Comparison of ENCODE assay signal across 14 cellular contexts in the genomic region with DNA sequence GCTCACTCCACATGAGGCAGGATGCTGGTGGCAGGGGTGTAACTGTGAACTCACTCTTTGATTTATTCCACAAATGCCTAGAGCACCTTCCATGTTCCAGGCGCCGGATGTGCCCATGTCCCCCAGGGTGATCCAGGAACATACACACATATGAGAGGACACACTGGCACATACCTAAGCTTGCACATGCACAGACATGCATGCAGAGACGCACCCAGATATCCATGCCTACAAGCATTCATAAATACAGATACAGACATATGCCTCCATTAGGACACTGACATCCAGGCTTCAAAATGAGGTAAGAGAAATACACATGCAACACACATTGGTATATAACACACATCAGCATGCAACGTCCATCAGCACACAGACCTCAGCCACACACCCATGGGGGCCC. TPM values are rescaled to one million over a fixed set of nuclear protein-coding genes. Genes with fewer than 3 reads are reported as not detected.
DNase-seq lines count a peak whose midpoint lies in the region; ATAC-seq and TF ChIP-seq lines count a peak whose summit lies in the region.
"Had no signal": no experiment of that assay in that cellular context is flagged by ENCODE, and none has a peak within 500 bp of the region (broad histone marks: within the 10 kb centered on the region; RNA-seq: fewer than 3 reads in every experiment).

No MANE protein-coding gene starts in this region.

- no peak for TF ChIP-seq POLR2A in IMR-90 (IDR thresholded peaks at IDR 0.05; ENCODE audit: low read depth, low read length)

- POLR2A ChIA-PET in IMR-90 (lab: Charles Lee; ENCODE audit: unreplicated experiment) = no interaction called here

- peak overlapping the region; percentile 78 for H3K27ac Mint-ChIP-seq in activated T-helper 17 cell treated with anti-CD3 and anti-CD28 coated beads, Interleukin-2, amount 50 U/mL, for 72 hours
- H3K27ac Mint-ChIP-seq in immature natural killer cell = peak overlapping the region in 5 of 6 donors; percentile 4 to 86 (median 69)
- H3K27ac Mint-ChIP-seq in HFFc6 = no peak overlapping the region

- H3K56ac ChIP-seq in IMR-90 (ENCODE audit: extremely low read depth, insufficient read depth, low read length) = no peak overlapping the region

- peaks cover 69 to 87% (median 77%) of the 10 kb centered on the region in 10 experiments for H3K4me1 ChIP-seq in BLaER1 treated with 17β-estradiol and CSF1 and Interleukin-3, amounts not matched to agents 10 nM and 100 nM
- peaks cover 6% of the 10 kb centered on the region; the same call in 1 of the 2 replicates for H3K4me1 ChIP-seq in IMR-90 (ENCODE audit: control insufficient read depth, insufficient read depth, low read length)
- H3K4me1 ChIP-seq in effector memory CD4-positive, alpha-beta T cell (ENCODE audit: control insufficient read depth, insufficient read depth, low read length, poor library complexity, severe bottlenecking) = peaks cover 48% of the 10 kb centered on the region
- H3K4me1 ChIP-seq: right atrium auricular region had no signal

- DNase-seq in IMR-90 = no peak
- no peak for DNase-seq in immature natural killer cell
- DNase-seq in effector memory CD4-positive, alpha-beta T cell = no peak
- no peak for DNase-seq in HFFc6
- DNase-seq: brain microvascular endothelial cell, cortex of kidney had no signal

- in situ Hi-C loops in IMR-90 (cut with MboI; ENCODE audit: low sequenced_read_pairs) = loop anchor here (5.0 kb wide), 1 partner anchor 155 kb away; no protein-coding TSS in a partner anchor

- H3K14ac ChIP-seq in IMR-90 (replicated peaks; ENCODE audit: low read depth, low read length) = no peak overlapping the region

- peak overlapping the region in 6 of 11 experiments; percentile 2 to 99 (median 34); a peak in 4 of 22 replicates for H3K27ac ChIP-seq in BLaER1 treated with 17β-estradiol and CSF1 and Interleukin-3, amounts not matched to agents 10 nM and 100 nM
- no peak overlapping the region for H3K27ac ChIP-seq in IMR-90 (ENCODE audit: insufficient read depth, low read length)
- H3K27ac ChIP-seq in effector memory CD4-positive, alpha-beta T cell (ENCODE audit: insufficient read depth, low read length, poor library complexity, severe bottlenecking) = no peak overlapping the region
- H3K27ac ChIP-seq: brain microvascular endothelial cell, right atrium auricular region, SJSA1 had no signal

- no peak overlapping the region for H2BK15ac ChIP-seq in IMR-90 (ENCODE audit: low read depth, low read length)

- peak overlapping the region in 10 of 11 experiments; percentile 11 to 97 (median 92); a peak in 14 of 22 replicates for H3K9ac ChIP-seq in BLaER1 treated with 17β-estradiol and CSF1 and Interleukin-3, amounts not matched to agents 10 nM and 100 nM
- no peak overlapping the region for H3K9ac ChIP-seq in IMR-90 (ENCODE audit: low read depth, low read length)

- H3K9me3 ChIP-seq in BLaER1 treated with 17β-estradiol and CSF1 and Interleukin-3, amounts not matched to agents 10 nM and 100 nM (replicated peaks in 1 of 11) = no peaks in the 10 kb centered on the region
- no peaks in the 10 kb centered on the region for H3K9me3 ChIP-seq in IMR-90 (ENCODE audit: control insufficient read depth, insufficient read depth, low read length)
- H3K9me3 ChIP-seq in effector memory CD4-positive, alpha-beta T cell (ENCODE audit: control insufficient read depth, low read length) = no peaks in the 10 kb centered on the region
- H3K9me3 ChIP-seq: HAP-1, right atrium auricular region, SJSA1 had no signal

- H3K4ac ChIP-seq in IMR-90 (ENCODE audit: low read depth, low read length) = no peak overlapping the region

- H2BK120ac ChIP-seq in IMR-90 (ENCODE audit: low read depth, low read length) = no peak overlapping the region

- no peak overlapping the region for H4K8ac ChIP-seq in IMR-90 (ENCODE audit: low read depth in 2 of 2, low read length in 2 of 2)

- dilution Hi-C loops in IMR-90 (cut with HindIII; ENCODE audit: low sequenced_read_pairs, unreplicated experiment) = no loop called here

- H3K27me3 Mint-ChIP-seq in activated T-helper 17 cell treated with anti-CD3 and anti-CD28 coated beads, Interleukin-2, amount 50 U/mL, for 72 hours = no peaks in the 10 kb centered on the region
- H3K27me3 Mint-ChIP-seq in immature natural killer cell (ENCODE audit: low read depth in 3 of 3) (peaks cover 7 to 12% (median 11%) of the 10 kb centered on the region in 3 donors), HFFc6 (ENCODE audit: insufficient read depth) (peaks cover 13% of the 10 kb centered on the region)

- intact Hi-C loops in IMR-90 (cut with micrococcal nuclease) = loop anchor here (2.0 kb wide), 2 partner anchors 125 to 223 kb away; a partner anchor contains a TSS

- TF ChIP-seq CTCF in IMR-90 (conservative IDR thresholded peaks at IDR 0.05; ENCODE audit: low read depth, low read length) = no peak
- no peak for TF ChIP-seq CTCF in HFFc6 (IDR thresholded peaks at IDR 0.05)

- H3K4me2 ChIP-seq in BLaER1 treated with 17β-estradiol and CSF1 and Interleukin-3, amounts not matched to agents 10 nM and 100 nM = peak overlapping the region in 10 of 11 experiments; percentile 85 to 100 (median 98); a peak in 20 of 22 replicates
- no peak overlapping the region for H3K4me2 ChIP-seq in IMR-90 (ENCODE audit: low read depth, low read length)

- no peaks in the 10 kb centered on the region; the same call in 1 of the 2 replicates for H3K9me1 ChIP-seq in IMR-90 (ENCODE audit: insufficient read depth, low read length)

- peaks cover 22% of the 10 kb centered on the region for H3K4me1 Mint-ChIP-seq in activated T-helper 17 cell treated with anti-CD3 and anti-CD28 coated beads, Interleukin-2, amount 50 U/mL, for 72 hours
- H3K4me1 Mint-ChIP-seq in immature natural killer cell (peaks cover 36 to 38% of the 10 kb centered on the region in 2 donors), HFFc6 (ENCODE audit: low read depth) (peaks cover 6% of the 10 kb centered on the region)

- peak overlapping the region; percentile 66 for H2AK5ac ChIP-seq in IMR-90 (ENCODE audit: low read depth, low read length)

- BruUV-seq in IMR-90 (replicated peaks; lab: Mats Ljungman, UMichigan) = no TSS peak

- H3K9me3 Mint-ChIP-seq in activated T-helper 17 cell treated with anti-CD3 and anti-CD28 coated beads, Interleukin-2, amount 50 U/mL, for 72 hours = no peaks in the 10 kb centered on the region
- H3K9me3 Mint-ChIP-seq in immature natural killer cell = no peaks in the 10 kb centered on the region
- H3K9me3 Mint-ChIP-seq in HFFc6 = no peaks in the 10 kb centered on the region

- no peak for TF ChIP-seq RAD21 in IMR-90 (IDR thresholded peaks at IDR 0.05; ENCODE audit: low read length)

- peaks cover 0 to 41% (median 31%) of the 10 kb centered on the region in 11 experiments; a peak in 20 of 22 replicates for H3K36me3 ChIP-seq in BLaER1 treated with 17β-estradiol and CSF1 and Interleukin-3, amounts not matched to agents 10 nM and 100 nM
- H3K36me3 ChIP-seq in IMR-90 (ENCODE audit: control insufficient read depth, insufficient read depth, low read length) = no peaks in the 10 kb centered on the region
- H3K36me3 ChIP-seq in effector memory CD4-positive, alpha-beta T cell (ENCODE audit: control insufficient read depth, insufficient read depth, low read length) = peaks cover 5% of the 10 kb centered on the region
- H3K36me3 ChIP-seq: brain microvascular endothelial cell, HAP-1, right atrium auricular region, SJSA1 had no signal

- no peak overlapping the region for H3K18ac ChIP-seq in IMR-90 (ENCODE audit: low read depth, low read length)

- no peak overlapping the region for H3K23ac ChIP-seq in IMR-90 (ENCODE audit: low read depth, low read length)

- H3K27me3 ChIP-seq in BLaER1 treated with 17β-estradiol and CSF1 and Interleukin-3, amounts not matched to agents 10 nM and 100 nM = no peaks in the 10 kb centered on the region
- no peaks in the 10 kb centered on the region; the same call in 1 of the 2 replicates for H3K27me3 ChIP-seq in IMR-90 (ENCODE audit: control insufficient read depth, insufficient read depth, low read length)
- no peaks in the 10 kb centered on the region for H3K27me3 ChIP-seq in effector memory CD4-positive, alpha-beta T cell (replicated peaks; ENCODE audit: control insufficient read depth, insufficient read depth, low read length, poor library complexity, severe bottlenecking)
- H3K27me3 ChIP-seq: brain microvascular endothelial cell, right atrium auricular region, SJSA1 had no signal

- peaks cover 54% of the 10 kb centered on the region for H3K36me3 Mint-ChIP-seq in activated T-helper 17 cell treated with anti-CD3 and anti-CD28 coated beads, Interleukin-2, amount 50 U/mL, for 72 hours (ENCODE audit: low read depth)
- H3K36me3 Mint-ChIP-seq in immature natural killer cell (peaks cover 0 to 3% (median 0%) of the 10 kb centered on the region in 3 donors), HFFc6 (ENCODE audit: low read depth) (no peaks in the 10 kb centered on the region)

- H4K5ac ChIP-seq in IMR-90 (ENCODE audit: low read depth, low read length) = no peak overlapping the region; the same call in 1 of the 2 replicates

- ATAC-seq in IMR-90 (ENCODE audit: low read depth) (no peak), GM21825 (IDR thresholded peaks at IDR 0.05; ENCODE audit: unreplicated experiment) (no peak)
- ATAC-seq in activated T-helper 17 cell treated with anti-CD3 and anti-CD28 coated beads, Interleukin-2, amount 50 U/mL, for 72 hours (replicated peaks) = no peak

- CTCF ChIA-PET in IMR-90 (lab: Yijun Ruan, JAX) = no interaction called here

- H2AK9ac ChIP-seq in IMR-90 (replicated peaks; ENCODE audit: low read depth, low read length, poor library complexity) = no peak overlapping the region

- no peak overlapping the region for H2BK5ac ChIP-seq in IMR-90 (ENCODE audit: low read depth, low read length, poor library complexity, severe bottlenecking)

- H3K79me1 ChIP-seq in IMR-90 (ENCODE audit: low read depth in 1 of 2, low read length in 2 of 2) = no peaks in the 10 kb centered on the region

- no peak overlapping the region for H2BK20ac ChIP-seq in IMR-90 (ENCODE audit: low read depth, low read length)

- H3K4me3 ChIP-seq in BLaER1 treated with 17β-estradiol and CSF1 and Interleukin-3, amounts not matched to agents 10 nM and 100 nM = peak overlapping the region in 5 of 10 experiments; percentile 17 to 92 (median 75); a peak in 7 of 20 replicates
- H3K4me3 ChIP-seq in IMR-90 (ENCODE audit: insufficient read depth, low read depth, low read length) = no peak overlapping the region
- no peak overlapping the region for H3K4me3 ChIP-seq in effector memory CD4-positive, alpha-beta T cell (ENCODE audit: insufficient read depth, low read depth, low read length, poor library complexity, severe bottlenecking)
- H3K4me3 ChIP-seq: HAP-1, right atrium auricular region, SJSA1 had no signal

- WGBS in IMR-90 (ENCODE audit: extremely low coverage in 2 of 2, insufficient read length in 1 of 2), 2 experiments = 93% methylated on average over 3 of the region's 4 CpGs; no CpG with 5 or more reads in 1 of the 2 experiments

- no peak overlapping the region for H4K91ac ChIP-seq in IMR-90 (ENCODE audit: insufficient read depth, low read depth, low read length)

- H4K20me1 ChIP-seq in BLaER1 treated with 17β-estradiol and CSF1 and Interleukin-3, amounts not matched to agents 10 nM and 100 nM = peaks cover 0 to 43% (median 8%) of the 10 kb centered on the region in 11 experiments; a peak in 12 of 22 replicates
- H4K20me1 ChIP-seq in IMR-90 (ENCODE audit: insufficient read depth, low read length) = no peaks in the 10 kb centered on the region

- H2AFZ ChIP-seq in IMR-90 (replicated peaks; ENCODE audit: low read length, poor library complexity) = no peak overlapping the region

- peak overlapping the region; percentile 95 for H3K4me3 Mint-ChIP-seq in activated T-helper 17 cell treated with anti-CD3 and anti-CD28 coated beads, Interleukin-2, amount 50 U/mL, for 72 hours
- H3K4me3 Mint-ChIP-seq in immature natural killer cell = peak overlapping the region in 2 of 5 donors; percentile 23 to 45
- H3K4me3 Mint-ChIP-seq in HFFc6 = no peak overlapping the region

RNA-seq across cellular contexts. Expression of a gene that starts 4.5 kb away (rescaled TPM):
- total RNA-seq in IMR-90 (2012; rRNA removed) = not detected in 2 replicates
- polyA plus RNA-seq in IMR-90 (2012; rRNA removed) (not detected in 2 replicates), immature natural killer cell (10 to 100 TPM in 2 of 3 donors, 1 to 10 TPM in 1; 7.5 to 22.3 (median 16.6) TPM)
- polyA plus RNA-seq in IMR-90 (2012; cell fraction: cytosol; rRNA removed) = 0.07 TPM in 1 of 2 replicates, not detected in the other
- 0.42 and 0.81 TPM in 2 replicates for polyA plus RNA-seq in IMR-90 (2012; cell fraction: nucleus; rRNA removed; ENCODE audit: low replicate concordance)
- total RNA-seq in activated T-helper 17 cell treated with anti-CD3 and anti-CD28 coated beads, Interleukin-2, amount 50 U/mL, for 72 hours = 10 to 100 TPM; 41.1 to 88.6 TPM
- total RNA-seq in HFFc6 (2021; fragmentation: NEBNext Ultra II Directional; extraction: Animal tissue kit (Norgen Biotek cat#: 25700)) = not detected
- total RNA-seq: HepG2, SJSA1 had no signal
- polyA plus RNA-seq: HepG2 had no signal

RNA-seq across cellular contexts. Expression of a gene that starts 15.6 kb away (rescaled TPM):
- total RNA-seq in IMR-90 (2012; rRNA removed) = 79.4 and 130 TPM in 2 replicates
- polyA plus RNA-seq in IMR-90 (2012; rRNA removed) (203 and 214 TPM in 2 replicates), immature natural killer cell (1 to 10 TPM in 1 of 3 donors, under 1 TPM in 1, not detected in 1; 0.29 to 1.0 TPM)
- polyA plus RNA-seq in IMR-90 (2012; cell fraction: cytosol; rRNA removed) = 41.6 and 110 TPM in 2 replicates
- 1,609 and 2,085 TPM in 2 replicates for polyA plus RNA-seq in IMR-90 (2012; cell fraction: nucleus; rRNA removed; ENCODE audit: low replicate concordance)
- 100 to 1,000 TPM; 175 to 300 TPM for total RNA-seq in activated T-helper 17 cell treated with anti-CD3 and anti-CD28 coated beads, Interleukin-2, amount 50 U/mL, for 72 hours
- 1 to 10 TPM in 4 of 6 experiments, under 1 TPM in 2; 0.40 to 2.2 (median 1.1) TPM for total RNA-seq in HFFc6 (2021; fragmentation: NEBNext Ultra II Directional; extraction: Animal tissue kit (Norgen Biotek cat#: 25700))
- total RNA-seq: occipital lobe had no signal

RNA-seq across cellular contexts. Expression of a gene that starts 27.2 kb away (rescaled TPM):
- total RNA-seq in IMR-90 (2012; rRNA removed) = 10.6 and 11.7 TPM in 2 replicates
- 23.5 and 26.9 TPM in 2 replicates for polyA plus RNA-seq in IMR-90 (2012; rRNA removed)
- 11.4 and 33.1 TPM in 2 replicates for polyA plus RNA-seq in IMR-90 (2012; cell fraction: cytosol; rRNA removed)
- polyA plus RNA-seq in IMR-90 (2012; cell fraction: nucleus; rRNA removed; ENCODE audit: low replicate concordance) = 55.8 and 106 TPM in 2 replicates
- total RNA-seq in activated T-helper 17 cell treated with anti-CD3 and anti-CD28 coated beads, Interleukin-2, amount 50 U/mL, for 72 hours = 1 to 10 TPM; 4.6 to 4.8 TPM
- polyA plus RNA-seq in immature natural killer cell = 10 to 100 TPM in 2 of 3 donors, 1 to 10 TPM in 1; 9.3 to 16.9 (median 11.8) TPM
- total RNA-seq in HFFc6 (2021; fragmentation: NEBNext Ultra II Directional; extraction: Animal tissue kit (Norgen Biotek cat#: 25700)) = 1 to 10 TPM; 4.5 to 8.1 (median 5.7) TPM

Comparison
In these comparisons a context has a peak if more than half of its experiments do, and no peak if none do; other contexts are left out.
1. H3K27ac ChIP-seq: peak in BLaER1 treated with 17β-estradiol and CSF1 and Interleukin-3, amounts not matched to agents 10 nM and 100 nM (6 of 11); none in IMR-90 (single experiment) and effector memory CD4-positive, alpha-beta T cell (single experiment).
2. RNA of a gene that starts 4.5 kb away (total RNA-seq): 41.1 to 88.6 TPM in activated T-helper 17 cell treated with anti-CD3 and anti-CD28 coated beads, Interleukin-2, amount 50 U/mL, for 72 hours; not detected in IMR-90 and not detected in HFFc6; every median in the first group is over 10 times any median in the second.
3. RNA of a gene that starts 15.6 kb away (total RNA-seq): 175 to 300 TPM in activated T-helper 17 cell treated with anti-CD3 and anti-CD28 coated beads, Interleukin-2, amount 50 U/mL, for 72 hours and 79.4 to 130 TPM in IMR-90; 0.40 to 2.2 TPM in HFFc6; every median in the first group is over 10 times any median in the second.